ENCODE assay signal across 27 cellular contexts in genomic region chrX:28756647-28757046, GRCh38.
"Had no signal": no experiment of that assay in that cellular context is flagged by ENCODE, and none has a peak within 500 bp of the region (broad histone marks: within the 10 kb centered on the region; RNA-seq: fewer than 3 reads in every experiment).

No MANE protein-coding gene starts in this region.

- H3K4me3 Mint-ChIP-seq: activated B cell treated with CpG ODN at 0.5 μM for 24 hours; activated CD8-positive, alpha-beta T cell treated with anti-CD3 and anti-CD28 coated beads for 36 hours; activated T-cell treated with anti-CD3 and anti-CD28 coated beads, Interleukin-2, amount 50 U/mL, for 4 hours; activated T-helper 17 cell treated with anti-CD3 and anti-CD28 coated beads, Interleukin-2, amount 50 U/mL, for 72 hours; effector memory CD8-positive, alpha-beta T cell; natural killer cell treated with Interleukin-12 subunit alpha and Interleukin-12 subunit beta and Interleukin-15 and Interleukin-18, amount 100 ng/mL, for 72 hours; T-helper 2 cell treated with Interferon-gamma antibody and Interleukin-4, amounts not matched to agents 5 μg/mL and 100 μg/mL, for 36 hours had no signal

- H3K9me3 ChIP-seq: mucosa of descending colon, right lobe of liver, testis, transverse colon had no signal

- H3K4me3 ChIP-seq: coronary artery, dorsolateral prefrontal cortex, lung, mucosa of descending colon, right lobe of liver, testis, transverse colon had no signal

- H3K27ac Mint-ChIP-seq: activated B cell treated with CpG ODN at 0.5 μM for 24 hours; activated CD8-positive, alpha-beta T cell treated with anti-CD3 and anti-CD28 coated beads for 36 hours; activated T-helper 17 cell treated with anti-CD3 and anti-CD28 coated beads, Interleukin-2, amount 50 U/mL, for 72 hours; effector memory CD8-positive, alpha-beta T cell; natural killer cell treated with Interleukin-12 subunit alpha and Interleukin-12 subunit beta and Interleukin-15 and Interleukin-18, amount 100 ng/mL, for 72 hours; T-helper 2 cell treated with Interferon-gamma antibody and Interleukin-4, amounts not matched to agents 5 μg/mL and 100 μg/mL, for 36 hours had no signal

- H3K27ac ChIP-seq: coronary artery, right lobe of liver, testis, transverse colon had no signal

- ATAC-seq: activated CD8-positive, alpha-beta T cell treated with anti-CD3 and anti-CD28 coated beads for 36 hours; activated T-cell treated with anti-CD3 and anti-CD28 coated beads, Interleukin-2, amount 50 U/mL, for 4 hours; activated T-helper 17 cell treated with anti-CD3 and anti-CD28 coated beads, Interleukin-2, amount 50 U/mL, for 72 hours; effector memory CD8-positive, alpha-beta T cell; mucosa of descending colon; natural killer cell treated with Interleukin-12 subunit alpha and Interleukin-12 subunit beta and Interleukin-15 and Interleukin-18, amount 100 ng/mL, for 72 hours; right lobe of liver; stimulated activated naive CD8-positive, alpha-beta T cell treated with anti-CD3 and anti-CD28 coated beads, Interleukin-15, Interleukin-2, amounts not matched to agents 100 U/mL and 50 U/mL, for 24 hours had no signal

- DNase-seq: activated B cell treated with CpG ODN at 0.5 μM for 24 hours; activated CD4-positive, alpha-beta T cell treated with anti-CD3 and anti-CD28 coated beads, Interleukin-2, amount 50 U/mL, for 1 hour; activated CD8-positive, alpha-beta T cell treated with anti-CD3 and anti-CD28 coated beads for 36 hours; activated gamma-delta T cell treated with Interleukin-2 at 50 U/mL for 16 hours; activated naive CD4-positive, alpha-beta T cell treated with anti-CD3 and anti-CD28 coated beads, Interleukin-2, amount 50 U/mL, for 16 hours; activated T-cell treated with anti-CD3 and anti-CD28 coated beads, Interleukin-2, amount 50 U/mL, for 4 hours; amygdala; cerebellar nuclear complex; dorsolateral prefrontal cortex; effector memory CD8-positive, alpha-beta T cell; erythroblast; foreskin melanocyte; islet precursor cell; mesendoderm; mucosa of descending colon; right lobe of liver; stimulated activated CD4-positive, alpha-beta T cell treated with anti-CD3 and anti-CD28 coated beads, Interleukin-12 subunit alpha, Interleukin-12 subunit beta, amount 100 ng/mL, for 4 hours; stimulated activated CD4-positive, alpha-beta T cell treated with anti-CD3 and anti-CD28 coated beads, Interleukin-4, amount 100 ng/mL, for 1 hour; stimulated activated naive CD8-positive, alpha-beta T cell treated with anti-CD3 and anti-CD28 coated beads, Interleukin-15, Interleukin-2, amounts not matched to agents 100 U/mL and 50 U/mL, for 24 hours; T-helper 1 cell; testis; transverse colon had no signal

- H3K4me1 Mint-ChIP-seq: activated B cell treated with CpG ODN at 0.5 μM for 24 hours; activated T-helper 17 cell treated with anti-CD3 and anti-CD28 coated beads, Interleukin-2, amount 50 U/mL, for 72 hours had no signal

- H3K27me3 Mint-ChIP-seq: activated B cell treated with CpG ODN at 0.5 μM for 24 hours; activated CD8-positive, alpha-beta T cell treated with anti-CD3 and anti-CD28 coated beads for 36 hours; activated T-helper 17 cell treated with anti-CD3 and anti-CD28 coated beads, Interleukin-2, amount 50 U/mL, for 72 hours; effector memory CD8-positive, alpha-beta T cell; natural killer cell treated with Interleukin-12 subunit alpha and Interleukin-12 subunit beta and Interleukin-15 and Interleukin-18, amount 100 ng/mL, for 72 hours had no signal

- H3K27me3 ChIP-seq: right lobe of liver, testis, transverse colon had no signal

- H3K36me3 ChIP-seq: right lobe of liver, transverse colon had no signal

- H3K4me1 ChIP-seq: right lobe of liver, testis, transverse colon had no signal
